In genomic region chr2:201419057-201419635, GRCh38 we compare ENCODE assay signal across 1 cellular context.
TF ChIP-seq lines count a peak whose summit lies in the region.

No MANE protein-coding gene starts in this region.

TF ChIP-seq in HCT116, 20 proteins besides CTCF, POLR2A, EP300 and RAD21 (continued from another document):
- TF ChIP-seq REST (IDR thresholded peaks at IDR 0.05; ENCODE audit: low read depth): no peak
- TF ChIP-seq ELF1 (IDR thresholded peaks at IDR 0.05; ENCODE audit: borderline replicate concordance, low read depth): no peak
- no peak for TF ChIP-seq ZNF274 (IDR thresholded peaks at IDR 0.05; ENCODE audit: low read depth, low read length)
- TF ChIP-seq MAX (IDR thresholded peaks at IDR 0.05): no peak
- no peak for TF ChIP-seq EGR1 (IDR thresholded peaks at IDR 0.05; ENCODE audit: low read depth)
- no peak for TF ChIP-seq ATF3 (IDR thresholded peaks at IDR 0.05)
TF ChIP-seq in HCT116: peak in this region for 0.
